In genomic region chr6:30152910-30153309, GRCh38 we compare ENCODE assay signal across 20 cellular contexts. TPM values are rescaled to one million over a fixed set of nuclear protein-coding genes. Genes with fewer than 3 reads are reported as not detected.
DNase-seq lines count a peak whose midpoint lies in the region; ATAC-seq and TF ChIP-seq lines count a peak whose summit lies in the region.
"Had no signal": no experiment of that assay in that cellular context is flagged by ENCODE, and none has a peak within 500 bp of the region (broad histone marks: within the 10 kb centered on the region; RNA-seq: fewer than 3 reads in every experiment).

No MANE protein-coding gene starts in this region.

- DNase-seq in T-helper 17 cell (no peak), islet precursor cell (peak; percentile 17), Right ventricle myocardium inferior (ENCODE audit: missing footprints) (no peak), Kasumi-1 (lab: John Stamatoyannopoulos, UW) (no peak), globus pallidus (ENCODE audit: low spot score) (no peak)
- DNase-seq in activated T-helper 2 cell treated with anti-CD3 and anti-CD28 coated beads, Interferon-gamma antibody, Interleukin-2, Interleukin-4, amounts not matched to agents 10 μg/mL and 5 μg/mL and 100 μg/mL, durations not matched to agents 14 hours and 24 hours and 36 hours (ENCODE audit: low spot score), result peak; percentile 3
- DNase-seq: C1 segment of cervical spinal cord; Calu3; CD4-positive, alpha-beta memory T cell; COR-L47; DMS53; DMS79 treated with DMSO at 0.1 percent for 48 hours; GOT3 had no signal

- no peak overlapping the region for H3K4me3 Mint-ChIP-seq in T-helper 17 cell
- no peak overlapping the region for H3K4me3 Mint-ChIP-seq in activated T-helper 2 cell treated with anti-CD3 and anti-CD28 coated beads, Interferon-gamma antibody, Interleukin-2, Interleukin-4, amounts not matched to agents 10 μg/mL and 5 μg/mL and 100 μg/mL, durations not matched to agents 14 hours and 24 hours and 36 hours (ENCODE audit: low read depth)
- H3K4me3 Mint-ChIP-seq: CD4-positive, alpha-beta memory T cell had no signal

- intact Hi-C loops in activated T-helper 2 cell treated with anti-CD3 and anti-CD28 coated beads, Interferon-gamma antibody, Interleukin-2, Interleukin-4, amounts not matched to agents 10 μg/mL and 5 μg/mL and 100 μg/mL, durations not matched to agents 14 hours and 24 hours and 36 hours (cut with micrococcal nuclease), result no loop called here
- intact Hi-C loops in Right ventricle myocardium inferior (cut with DNase I), result no loop called here

- peak overlapping the region; percentile 79 for H3K27ac Mint-ChIP-seq in T-helper 17 cell
- no peak overlapping the region for H3K27ac Mint-ChIP-seq in activated T-helper 2 cell treated with anti-CD3 and anti-CD28 coated beads, Interferon-gamma antibody, Interleukin-2, Interleukin-4, amounts not matched to agents 10 μg/mL and 5 μg/mL and 100 μg/mL, durations not matched to agents 14 hours and 24 hours and 36 hours
- H3K27ac Mint-ChIP-seq: CD4-positive, alpha-beta memory T cell had no signal

- no peak overlapping the region for H3K27ac ChIP-seq in HEK293 (ENCODE audit: extremely low read depth, low read depth, low read length)

- H3K36me3 ChIP-seq in HEK293 (ENCODE audit: control insufficient read depth in 2 of 2, insufficient read depth in 1 of 2, low read length in 2 of 2), result no peaks in the 10 kb centered on the region
- H3K36me3 ChIP-seq: HAP-1 had no signal

- H3K4me3 ChIP-seq in HEK293 (ENCODE audit: low read depth, low read length), result no peak overlapping the region
- H3K4me3 ChIP-seq: HAP-1 had no signal

- H3K9me3 ChIP-seq in HEK293 (ENCODE audit: control insufficient read depth, insufficient read depth, low read depth, low read length), result no peaks in the 10 kb centered on the region
- H3K9me3 ChIP-seq in T-helper 17 cell (ENCODE audit: control insufficient read depth, low read length, poor library complexity, severe bottlenecking), result no peaks in the 10 kb centered on the region
- H3K9me3 ChIP-seq: HAP-1 had no signal

- CTCF ChIA-PET in HEK293 (lab: Yijun Ruan, JAX), result interaction anchor here (0.7 to 6.3 kb wide), 4 partner anchors 9 to 107 kb away, joined by 3 to 80 read pairs (median 4); no protein-coding TSS in a partner anchor

- H3K4me1 Mint-ChIP-seq in T-helper 17 cell, result peaks cover 8% of the 10 kb centered on the region
- H3K4me1 Mint-ChIP-seq in activated T-helper 2 cell treated with anti-CD3 and anti-CD28 coated beads, Interferon-gamma antibody, Interleukin-2, Interleukin-4, amounts not matched to agents 10 μg/mL and 5 μg/mL and 100 μg/mL, durations not matched to agents 14 hours and 24 hours and 36 hours (ENCODE audit: low read depth), result peaks cover 5% of the 10 kb centered on the region

- ATAC-seq in T-helper 17 cell (no peak), Right ventricle myocardium inferior (no peak), GM19455 (IDR thresholded peaks at IDR 0.05; ENCODE audit: unreplicated experiment) (no peak)

- POLR2A ChIA-PET in HEK293 (lab: Yijun Ruan, JAX), result no interaction called here

- peaks cover 71% of the 10 kb centered on the region for H3K27me3 Mint-ChIP-seq in T-helper 17 cell
- H3K27me3 Mint-ChIP-seq in activated T-helper 2 cell treated with anti-CD3 and anti-CD28 coated beads, Interferon-gamma antibody, Interleukin-2, Interleukin-4, amounts not matched to agents 10 μg/mL and 5 μg/mL and 100 μg/mL, durations not matched to agents 14 hours and 24 hours and 36 hours (ENCODE audit: low read depth), result peaks cover 21% of the 10 kb centered on the region

- no peak for TF ChIP-seq CTCF in HEK293 (tag by site-specific recombination; IDR thresholded peaks at IDR 0.05)

- H3K4me1 ChIP-seq in HEK293 (ENCODE audit: control insufficient read depth, insufficient read depth, low read length), result peaks cover 27% of the 10 kb centered on the region
- H3K4me1 ChIP-seq: HAP-1 had no signal

- H3K36me3 Mint-ChIP-seq in T-helper 17 cell (ENCODE audit: low read depth), result peaks cover 3% of the 10 kb centered on the region
- no peaks in the 10 kb centered on the region for H3K36me3 Mint-ChIP-seq in activated T-helper 2 cell treated with anti-CD3 and anti-CD28 coated beads, Interferon-gamma antibody, Interleukin-2, Interleukin-4, amounts not matched to agents 10 μg/mL and 5 μg/mL and 100 μg/mL, durations not matched to agents 14 hours and 24 hours and 36 hours (ENCODE audit: low read depth)
- H3K36me3 Mint-ChIP-seq: CD4-positive, alpha-beta memory T cell had no signal

- H3K9me3 Mint-ChIP-seq in activated T-helper 2 cell treated with anti-CD3 and anti-CD28 coated beads, Interferon-gamma antibody, Interleukin-2, Interleukin-4, amounts not matched to agents 10 μg/mL and 5 μg/mL and 100 μg/mL, durations not matched to agents 14 hours and 24 hours and 36 hours, result no peaks in the 10 kb centered on the region
- H3K9me3 Mint-ChIP-seq: CD4-positive, alpha-beta memory T cell had no signal

TF ChIP-seq in HEK293, 187 proteins besides CTCF, POLR2A, EP300 and RAD21:
- TF ChIP-seq ZNF660 (tag by site-specific recombination; IDR thresholded peaks at IDR 0.05), result 0 out of 2 replicates have a peak, but pooled peaks have one; percentile 32
- TF ChIP-seq ZNF768 (tag by site-specific recombination; IDR thresholded peaks at IDR 0.05), result no peak

RNA-seq across cellular contexts. Expression of gene TRIM10, which starts 8.1 kb away (rescaled TPM):
- total RNA-seq in T-helper 17 cell, result under 1 TPM in 1 of 2 donors, not detected in 1; 0.37 TPM
- total RNA-seq in activated T-helper 2 cell treated with anti-CD3 and anti-CD28 coated beads, Interferon-gamma antibody, Interleukin-2, Interleukin-4, amounts not matched to agents 10 μg/mL and 5 μg/mL and 100 μg/mL, durations not matched to agents 14 hours and 24 hours and 36 hours, result 0.09 TPM in 1 of 2 replicates, not detected in the other
- not detected for total RNA-seq in Right ventricle myocardium inferior
- total RNA-seq: A172; A673; CD4-positive, alpha-beta memory T cell; Daoy; G401 had no signal

RNA-seq across cellular contexts. Expression of gene TRIM15, which starts 10.4 kb away (rescaled TPM):
- total RNA-seq in T-helper 17 cell, result not detected
- 0.41 and 0.46 TPM in 2 replicates for total RNA-seq in activated T-helper 2 cell treated with anti-CD3 and anti-CD28 coated beads, Interferon-gamma antibody, Interleukin-2, Interleukin-4, amounts not matched to agents 10 μg/mL and 5 μg/mL and 100 μg/mL, durations not matched to agents 14 hours and 24 hours and 36 hours
- total RNA-seq in Right ventricle myocardium inferior, result not detected
- total RNA-seq: A172; A673; CD4-positive, alpha-beta memory T cell; G401 had no signal

RNA-seq across cellular contexts. Expression of gene TRIM40, which starts 17.0 kb away (rescaled TPM):
- 1 to 10 TPM in 1 of 2 donors, under 1 TPM in 1; 0.22 to 3.5 TPM for total RNA-seq in T-helper 17 cell
- not detected in 2 replicates for total RNA-seq in activated T-helper 2 cell treated with anti-CD3 and anti-CD28 coated beads, Interferon-gamma antibody, Interleukin-2, Interleukin-4, amounts not matched to agents 10 μg/mL and 5 μg/mL and 100 μg/mL, durations not matched to agents 14 hours and 24 hours and 36 hours
- not detected for total RNA-seq in Right ventricle myocardium inferior
- total RNA-seq: A172; A673; Calu3; CD4-positive, alpha-beta memory T cell; Daoy; G401 had no signal

RNA-seq across cellular contexts. Expression of gene TRIM31, which starts 40.0 kb away (rescaled TPM):
- total RNA-seq in T-helper 17 cell, result not detected
- not detected in 2 replicates for total RNA-seq in activated T-helper 2 cell treated with anti-CD3 and anti-CD28 coated beads, Interferon-gamma antibody, Interleukin-2, Interleukin-4, amounts not matched to agents 10 μg/mL and 5 μg/mL and 100 μg/mL, durations not matched to agents 14 hours and 24 hours and 36 hours
- total RNA-seq in Right ventricle myocardium inferior, result not detected
- total RNA-seq: A172, A673, G401 had no signal

Comparison
In these comparisons a context has a peak if more than half of its experiments do, and no peak if none do; other contexts are left out.
1. DNase-seq: peak in activated T-helper 2 cell treated with anti-CD3 and anti-CD28 coated beads, Interferon-gamma antibody, Interleukin-2, Interleukin-4, amounts not matched to agents 10 μg/mL and 5 μg/mL and 100 μg/mL, durations not matched to agents 14 hours and 24 hours and 36 hours (single experiment) and islet precursor cell (single experiment); none in T-helper 17 cell (0 of 3), Right ventricle myocardium inferior (single experiment), Kasumi-1 (0 of 2) and globus pallidus (single experiment).